Comparison of ENCODE assay signal across 18 cellular contexts in the genomic region with DNA sequence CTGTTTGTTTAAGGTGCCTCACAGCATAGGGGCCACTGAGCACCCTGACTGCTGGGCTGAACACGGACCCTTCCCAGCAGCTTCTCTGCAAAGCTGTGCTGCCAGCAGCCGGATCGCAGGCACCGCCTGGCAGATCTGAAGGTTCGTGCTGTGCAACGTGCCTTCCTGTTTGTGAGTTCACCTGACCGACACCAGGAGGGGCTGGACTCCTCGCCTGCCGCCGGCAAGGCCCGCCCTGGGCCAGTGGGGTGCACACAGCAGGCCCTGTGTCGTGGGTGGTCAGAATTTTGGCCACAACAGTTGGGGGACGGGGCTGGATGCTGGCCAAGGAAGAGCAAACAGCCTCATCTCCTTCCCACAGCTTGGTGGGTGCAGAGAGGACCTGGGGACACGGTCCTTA. TPM values are rescaled to one million over a fixed set of nuclear protein-coding genes. Genes with fewer than 3 reads are reported as not detected.
A peak's percentile ranks its signal among the peaks of the same experiment; 100 is the strongest.
DNase-seq lines count a peak whose midpoint lies in the region; ATAC-seq and TF ChIP-seq lines count a peak whose summit lies in the region.
"Had no signal": no experiment of that assay in that cellular context is flagged by ENCODE, and none has a peak within 500 bp of the region (broad histone marks: within the 10 kb centered on the region; RNA-seq: fewer than 3 reads in every experiment).

No MANE protein-coding gene starts in this region.

- TF ChIP-seq POLR2A in tibial nerve (IDR thresholded peaks at IDR 0.05): no peak

- peaks cover 5% of the 10 kb centered on the region for H3K9me3 Mint-ChIP-seq in glutamatergic neuron (ENCODE audit: unreplicated experiment)
- H3K9me3 Mint-ChIP-seq in T-cell: no peaks in the 10 kb centered on the region
- H3K9me3 Mint-ChIP-seq: CD8-positive, alpha-beta T cell had no signal

- H3K27ac Mint-ChIP-seq in glutamatergic neuron (ENCODE audit: unreplicated experiment) (no peak overlapping the region), T-cell (no peak overlapping the region)
- H3K27ac Mint-ChIP-seq: CD14-positive monocyte; CD8-positive, alpha-beta T cell had no signal

- H3K36me3 ChIP-seq in HEK293 (ENCODE audit: control insufficient read depth in 2 of 2, insufficient read depth in 1 of 2, low read length in 2 of 2) (peaks cover 0 to 11% of the 10 kb centered on the region in 2 experiments; a peak in 1 of 3 replicates), tibial nerve (peaks cover 0 to 42% (median 0%) of the 10 kb centered on the region in 3 donors)

- no peak for TF ChIP-seq EP300 in tibial nerve (IDR thresholded peaks at IDR 0.05)

- no peak for TF ChIP-seq CTCF in HEK293 (tag by site-specific recombination; IDR thresholded peaks at IDR 0.05)
- no peak for TF ChIP-seq CTCF in RWPE1 (conservative IDR thresholded peaks at IDR 0.05; ENCODE audit: low read depth)
- TF ChIP-seq CTCF in glutamatergic neuron (IDR thresholded peaks at IDR 0.05; ENCODE audit: partially characterized antibody, unreplicated experiment): no peak
- TF ChIP-seq CTCF in tibial nerve (IDR thresholded peaks at IDR 0.05): no peak

- H3K27ac ChIP-seq in HEK293 (ENCODE audit: extremely low read depth, low read depth, low read length) (no peak overlapping the region), RWPE1 (peak overlapping the region; percentile 26; the same call in 1 of the 2 replicates), tibial nerve (peak overlapping the region; percentile 14 to 84 (median 72))
- H3K27ac ChIP-seq: GM23248 had no signal

- CTCF ChIA-PET in HEK293 (lab: Yijun Ruan, JAX) (interaction anchor here (0.6 to 7.4 kb wide), 5 partner anchors 52 to 179 kb away, joined by 3 to 149 read pairs (median 15); no protein-coding TSS in a partner anchor), RWPE1 (lab: Yijun Ruan, JAX) (interaction anchor here (0.5 to 4.6 kb wide), 5 partner anchors 10 to 148 kb away, joined by 3 to 80 read pairs (median 5); no protein-coding TSS in a partner anchor), T-cell (lab: Charles Lee) (interaction anchor here (0.6 to 4.1 kb wide), 2 partner anchors 69 to 91 kb away, joined by 3 to 59 read pairs; no protein-coding TSS in a partner anchor)

- H3K4me3 Mint-ChIP-seq in glutamatergic neuron (ENCODE audit: unreplicated experiment) (no peak overlapping the region), T-cell (no peak overlapping the region)
- H3K4me3 Mint-ChIP-seq: B cell; CD14-positive monocyte; CD8-positive, alpha-beta T cell had no signal

- DNase-seq in RWPE1 (ENCODE audit: low spot score) (no peak), glutamatergic neuron (peak; percentile 15), tibial nerve (ENCODE audit: low spot score in 2 of 2) (no peak), GM19240 (ENCODE audit: insufficient read length, low spot score) (no peak), T-helper 9 cell (no peak), EL (no peak), T-cell (no peak)
- DNase-seq: Caco-2; CD8-positive, alpha-beta T cell; DMS53; GM23248; H7; KBM-7 had no signal

- H3K4me1 Mint-ChIP-seq in glutamatergic neuron (ENCODE audit: low read depth, unreplicated experiment): peaks cover 13% of the 10 kb centered on the region
- H3K4me1 Mint-ChIP-seq in T-cell: peaks cover 4 to 5% (median 4%) of the 10 kb centered on the region in 3 donors

- no peaks in the 10 kb centered on the region for H3K36me3 Mint-ChIP-seq in glutamatergic neuron (ENCODE audit: unreplicated experiment)
- H3K36me3 Mint-ChIP-seq in T-cell: peaks cover 5% of the 10 kb centered on the region

- no peak for ATAC-seq in T-cell (replicated peaks in 1 of 4)
- ATAC-seq: CD8-positive, alpha-beta T cell had no signal

- H3K27me3 Mint-ChIP-seq in glutamatergic neuron (ENCODE audit: unreplicated experiment): peaks cover 6% of the 10 kb centered on the region
- H3K27me3 Mint-ChIP-seq in T-cell: no peaks in the 10 kb centered on the region
- H3K27me3 Mint-ChIP-seq: B cell had no signal

- H3K4me3 ChIP-seq in HEK293 (ENCODE audit: low read depth, low read length) (no peak overlapping the region), tibial nerve (no peak overlapping the region)
- H3K4me3 ChIP-seq: GM23248 had no signal

- 76 to 82% methylated on average over 14 of the region's 14 CpGs for WGBS in tibial nerve, 2 donors

- H3K9me3 ChIP-seq in HEK293 (ENCODE audit: control insufficient read depth, insufficient read depth, low read depth, low read length) (no peaks in the 10 kb centered on the region), tibial nerve (no peaks in the 10 kb centered on the region)
- H3K9me3 ChIP-seq: Caco-2 had no signal

- POLR2A ChIA-PET in HEK293 (lab: Yijun Ruan, JAX) (no interaction called here), RWPE1 (lab: Yijun Ruan, JAX; ENCODE audit: low non-redundant PET) (interaction anchor here (0.5 to 0.6 kb wide), 2 partner anchors 26 to 162 kb away, joined by 3 to 6 read pairs; no protein-coding TSS in a partner anchor), T-cell (lab: Charles Lee) (no interaction called here)

- no peaks in the 10 kb centered on the region; the same call in 1 of the 2 replicates for H3K4me1 ChIP-seq in HEK293 (ENCODE audit: control insufficient read depth, insufficient read depth, low read length)
- peaks cover 0 to 75% (median 21%) of the 10 kb centered on the region in 4 donors for H3K4me1 ChIP-seq in tibial nerve

- peaks cover 0 to 4% of the 10 kb centered on the region in 2 donors for H3K27me3 ChIP-seq in tibial nerve

TF ChIP-seq in HEK293, 187 proteins besides CTCF, POLR2A, EP300 and RAD21:
- TF ChIP-seq ZNF169 (tag by site-specific recombination; IDR thresholded peaks at IDR 0.05) (no peak), KLF7 (tag by site-specific recombination; IDR thresholded peaks at IDR 0.05; ENCODE audit: borderline replicate concordance) (no peak), ZNF600 (tag by site-specific recombination; IDR thresholded peaks at IDR 0.05) (peak; percentile 52; the same call in 1 of the 2 replicates)

RNA-seq across cellular contexts. Expression of a gene that starts 12.6 kb away (rescaled TPM):
- total RNA-seq in glutamatergic neuron (ENCODE audit: unreplicated experiment): 1.3 TPM
- 10 to 100 TPM in 2 of 4 donors, 1 to 10 TPM in 2; 5.7 to 18.6 (median 12.1) TPM for total RNA-seq in tibial nerve
- total RNA-seq in T-cell: under 1 TPM in 1 of 5 donors, not detected in 4; 0.19 TPM
- total RNA-seq: B cell; CD8-positive, alpha-beta T cell; Daoy; GM23248; H7; LHCN-M2 had no signal

RNA-seq across cellular contexts. Expression of a gene that starts 20.2 kb away (rescaled TPM):
- total RNA-seq in glutamatergic neuron (ENCODE audit: unreplicated experiment): 18.4 TPM
- total RNA-seq in tibial nerve: 10 to 100 TPM; 10.8 to 21.3 (median 11.2) TPM
- 10 to 100 TPM; 38.0 to 50.9 (median 43.7) TPM for total RNA-seq in T-cell

RNA-seq across cellular contexts. Expression of a gene that starts 41.1 kb away (rescaled TPM):
- 61.1 TPM for total RNA-seq in glutamatergic neuron (ENCODE audit: unreplicated experiment)
- total RNA-seq in tibial nerve: 10 to 100 TPM; 29.3 to 53.0 (median 39.6) TPM
- total RNA-seq in T-cell: 10 to 100 TPM; 10.6 to 26.9 (median 23.5) TPM

RNA-seq across cellular contexts. Expression of a gene that starts 48.8 kb away (rescaled TPM):
- total RNA-seq in glutamatergic neuron (ENCODE audit: unreplicated experiment) (3.1 TPM), tibial nerve (10 to 100 TPM; 27.8 to 91.8 (median 59.1) TPM), T-cell (10 to 100 TPM; 11.9 to 14.7 (median 13.0) TPM)
